In genomic region chr19:11747277-11747676, GRCh38 we compare ENCODE assay signal across 28 cellular contexts.
"Had no signal": no experiment of that assay in that cellular context is flagged by ENCODE, and none has a peak within 500 bp of the region (broad histone marks: within the 10 kb centered on the region; RNA-seq: fewer than 3 reads in every experiment).

No MANE protein-coding gene starts in this region.

- H3K27me3 ChIP-seq: colonic mucosa, dorsolateral prefrontal cortex, esophagus squamous epithelium, foreskin keratinocyte, gastroesophageal sphincter, heart left ventricle, heart right ventricle, hepatocyte had no signal

- FAIRE-seq: endometrium, endothelial cell of umbilical vein, frontal cortex had no signal

- DNase-seq: colonic mucosa; cortex of kidney; dermis blood vessel endothelial cell; dorsolateral prefrontal cortex; effector CD4-positive, alpha-beta T cell; effector CD8-positive, alpha-beta T cell; effector memory CD4-positive, alpha-beta T cell; effector memory CD8-positive, alpha-beta T cell; endodermal cell; erythroblast; esophagus squamous epithelium; foreskin fibroblast; foreskin keratinocyte; foreskin melanocyte; gastrocnemius medialis; glutamatergic neuron; head of caudate nucleus; heart left ventricle; heart right ventricle; hippocampal formation had no signal

- ATAC-seq: effector memory CD8-positive, alpha-beta T cell; esophagus mucosa; foreskin keratinocyte; gastrocnemius medialis; gastroesophageal sphincter; heart left ventricle; heart right ventricle had no signal

- H3K4me2 ChIP-seq: hepatocyte had no signal

- H3K4me3 ChIP-seq: colonic mucosa, coronary artery, dorsolateral prefrontal cortex, esophagus squamous epithelium, gastrocnemius medialis, gastroesophageal sphincter, heart left ventricle, heart right ventricle, hepatocyte had no signal

- H3K4me1 ChIP-seq: colonic mucosa, esophagus squamous epithelium, foreskin keratinocyte, gastrocnemius medialis, gastroesophageal sphincter, heart left ventricle, heart right ventricle had no signal

- H2AFZ ChIP-seq: hepatocyte had no signal

- H3K9me3 ChIP-seq: colonic mucosa had no signal

- H3K79me2 ChIP-seq: hepatocyte had no signal

- H3K27ac ChIP-seq: colonic mucosa, coronary artery, dorsolateral prefrontal cortex, epithelial cell of prostate, esophagus squamous epithelium, foreskin keratinocyte, gastrocnemius medialis, gastroesophageal sphincter, heart left ventricle, heart right ventricle, hepatocyte had no signal

- H3K36me3 ChIP-seq: colonic mucosa, esophagus squamous epithelium, gastrocnemius medialis, gastroesophageal sphincter, heart left ventricle, heart right ventricle had no signal
